In the genomic region with DNA sequence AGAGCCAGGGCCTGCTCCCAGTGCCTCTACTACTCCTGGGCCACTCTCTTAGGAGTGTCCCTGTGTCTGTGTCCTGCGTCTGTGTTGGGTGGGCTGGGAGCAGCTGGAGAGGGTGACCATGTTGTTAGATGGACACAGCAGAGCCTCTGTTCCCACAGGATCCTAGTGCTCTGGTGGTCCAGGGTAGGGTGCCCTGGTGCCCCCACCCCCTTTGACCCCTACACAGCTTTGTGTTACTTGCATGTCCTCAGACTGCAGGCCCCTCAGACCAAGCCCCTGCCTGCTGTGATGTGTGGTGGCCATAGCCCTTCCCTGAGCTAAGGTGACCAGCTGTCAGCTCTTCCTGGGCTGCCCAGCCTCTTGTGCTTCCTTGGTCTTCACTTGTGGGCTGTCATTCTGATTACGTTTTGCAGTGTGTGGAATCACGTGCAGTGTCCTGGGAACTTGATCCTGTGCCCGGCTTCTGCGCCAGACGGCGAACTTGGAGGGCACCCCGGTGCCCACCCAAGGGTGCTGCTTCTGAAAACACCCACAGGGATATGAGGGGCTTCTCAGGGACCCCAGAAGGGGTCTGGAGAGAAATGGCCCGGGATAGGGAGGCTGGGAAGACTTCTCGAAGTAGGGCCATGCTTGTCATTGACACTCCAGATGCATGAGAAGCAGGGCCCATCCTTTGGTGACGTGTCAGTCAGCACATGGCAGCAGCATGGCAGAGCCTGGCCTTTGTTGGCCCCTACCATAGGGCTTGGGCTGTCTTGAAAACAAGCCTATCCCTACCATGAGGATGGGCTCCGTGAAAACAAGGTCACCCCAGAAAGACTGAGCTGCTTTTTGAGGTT, we compare ENCODE assay signal across 11 cellular contexts. TPM values are rescaled to one million over a fixed set of nuclear protein-coding genes. Genes with fewer than 3 reads are reported as not detected.
DNase-seq lines count a peak whose midpoint lies in the region; ATAC-seq, FAIRE-seq and TF ChIP-seq lines count a peak whose summit lies in the region.
"Had no signal": no experiment of that assay in that cellular context is flagged by ENCODE, and none has a peak within 500 bp of the region (broad histone marks: within the 10 kb centered on the region; RNA-seq: fewer than 3 reads in every experiment).

No MANE protein-coding gene starts in this region.

- H3K4me1 ChIP-seq in keratinocyte (ENCODE audit: control insufficient read depth, extremely low read depth, insufficient read depth, low read length) (peaks cover 14% of the 10 kb centered on the region), stomach smooth muscle (ENCODE audit: control insufficient read depth, insufficient read depth, low read length) (peaks cover 25% of the 10 kb centered on the region)

- H3K9ac ChIP-seq in keratinocyte (ENCODE audit: control insufficient read depth, extremely low read depth, insufficient read depth, low read length) (peak overlapping the region; percentile 92), stomach smooth muscle (ENCODE audit: low read length in 2 of 2) (peak overlapping the region in 1 of 2 donors; percentile 90)

- peaks cover 18% of the 10 kb centered on the region for H3K4me1 Mint-ChIP-seq in activated naive CD8-positive, alpha-beta T cell treated with anti-CD3 and anti-CD28 coated beads, Interleukin-2, amount 10 ng/mL, durations not matched to agents 7 days and 5 days

- POLR2A ChIA-PET in activated naive CD8-positive, alpha-beta T cell treated with anti-CD3 and anti-CD28 coated beads, Interleukin-2, amount 10 ng/mL, durations not matched to agents 7 days and 5 days (lab: Charles Lee) = interaction anchor here (0.8 to 2.4 kb wide), 5 partner anchors 16 to 221 kb away, joined by 3 to 10 read pairs (median 8); a partner anchor contains a TSS

- peak overlapping the region; percentile 82 to 92 (median 86) for H3K4me3 ChIP-seq in keratinocyte (ENCODE audit: control insufficient read depth in 2 of 3, extremely low read depth in 1 of 3, insufficient read depth in 2 of 3, low read depth in 1 of 3, low read length in 3 of 3)
- peak overlapping the region; percentile 92 to 97 for H3K4me3 ChIP-seq in stomach smooth muscle (ENCODE audit: low read length in 2 of 2)

- peak; percentile 19 for DNase-seq in SKM-1 (lab: John Stamatoyannopoulos, UW; ENCODE audit: unreplicated experiment)
- no peak for DNase-seq in SKM-1 treated with dmso at 0.1 percent for 144 hours (lab: John Stamatoyannopoulos, UW; ENCODE audit: unreplicated experiment)
- DNase-seq in activated naive CD8-positive, alpha-beta T cell treated with anti-CD3 and anti-CD28 coated beads, Interleukin-2, amount 10 ng/mL, durations not matched to agents 7 days and 5 days = no peak
- DNase-seq in keratinocyte (ENCODE audit: low read depth, low spot score) = no peak
- DNase-seq in retina = no peak
- DNase-seq: ACHN had no signal

- peak overlapping the region; percentile 99 for H3K4me2 ChIP-seq in keratinocyte (ENCODE audit: control insufficient read depth, extremely low read depth, insufficient read depth, low read depth, low read length)

- dilution Hi-C loops in keratinocyte (cut with MboI; ENCODE audit: extremely low pct_ligation_motif_present, low sequenced_read_pairs) = no loop called here

- H3K9me3 Mint-ChIP-seq in activated naive CD8-positive, alpha-beta T cell treated with anti-CD3 and anti-CD28 coated beads, Interleukin-2, amount 10 ng/mL, durations not matched to agents 7 days and 5 days = no peaks in the 10 kb centered on the region

- H3K27me3 ChIP-seq in keratinocyte (ENCODE audit: control insufficient read depth, extremely low read depth, insufficient read depth, low read length) (peaks cover 5% of the 10 kb centered on the region), stomach smooth muscle (ENCODE audit: control insufficient read depth in 1 of 2, insufficient read depth in 2 of 2, low read length in 2 of 2) (no peaks in the 10 kb centered on the region)

- no peak for TF ChIP-seq CTCF in keratinocyte (optimal IDR thresholded peaks at IDR 0.05 in 1 of 3, IDR thresholded peaks at IDR 0.05 in 1 of 3, conservative IDR thresholded peaks at IDR 0.05 in 1 of 3; ENCODE audit: extremely low read depth in 1 of 3, insufficient read depth in 2 of 3, low read length in 3 of 3)

- H3K36me3 ChIP-seq in keratinocyte (ENCODE audit: control insufficient read depth in 2 of 2, extremely low read depth in 1 of 2, insufficient read depth in 2 of 2, low read length in 2 of 2) (peaks cover 8 to 9% of the 10 kb centered on the region in 2 experiments), stomach smooth muscle (ENCODE audit: control insufficient read depth in 2 of 2, insufficient read depth in 2 of 2, low read length in 2 of 2) (peaks cover 0 to 2% of the 10 kb centered on the region in 2 donors)

- H3K27ac Mint-ChIP-seq in activated naive CD8-positive, alpha-beta T cell treated with anti-CD3 and anti-CD28 coated beads, Interleukin-2, amount 10 ng/mL, durations not matched to agents 7 days and 5 days = peak overlapping the region; percentile 88

- no peak for FAIRE-seq in keratinocyte (lab: Jason Lieb, UNC)
- FAIRE-seq: endometrium, H1 had no signal

- peak overlapping the region; percentile 8 for H3K27ac ChIP-seq in keratinocyte (ENCODE audit: control insufficient read depth, insufficient read depth, low read length)
- H3K27ac ChIP-seq in stomach smooth muscle (ENCODE audit: low read length) = no peak overlapping the region

- no peaks in the 10 kb centered on the region for H3K9me3 ChIP-seq in keratinocyte (ENCODE audit: control insufficient read depth, low read depth, low read length)
- H3K9me3 ChIP-seq in stomach smooth muscle (ENCODE audit: control insufficient read depth in 2 of 2, low read length in 2 of 2) = no peaks in the 10 kb centered on the region

- peaks cover 1% of the 10 kb centered on the region for H3K36me3 Mint-ChIP-seq in activated naive CD8-positive, alpha-beta T cell treated with anti-CD3 and anti-CD28 coated beads, Interleukin-2, amount 10 ng/mL, durations not matched to agents 7 days and 5 days

- H3K4me3 Mint-ChIP-seq in activated naive CD8-positive, alpha-beta T cell treated with anti-CD3 and anti-CD28 coated beads, Interleukin-2, amount 10 ng/mL, durations not matched to agents 7 days and 5 days = peak overlapping the region; percentile 91

- H2AFZ ChIP-seq in keratinocyte (ENCODE audit: control insufficient read depth, low read length) = no peak overlapping the region

- H3K79me2 ChIP-seq in keratinocyte (ENCODE audit: control insufficient read depth, insufficient read depth, low read length) = peaks cover 29% of the 10 kb centered on the region

- peaks cover 2% of the 10 kb centered on the region for H3K9me1 ChIP-seq in keratinocyte (ENCODE audit: control insufficient read depth, extremely low read depth, insufficient read depth, low read length)

- H4K20me1 ChIP-seq in keratinocyte (ENCODE audit: control insufficient read depth, extremely low read depth, insufficient read depth, low read length) = no peaks in the 10 kb centered on the region

- ATAC-seq in activated naive CD8-positive, alpha-beta T cell treated with anti-CD3 and anti-CD28 coated beads, Interleukin-2, amount 10 ng/mL, durations not matched to agents 7 days and 5 days (ENCODE audit: low read depth) = no peak
- no peak for ATAC-seq in HG02623 (IDR thresholded peaks at IDR 0.05; ENCODE audit: unreplicated experiment)
- no peak for ATAC-seq in HG02938 (IDR thresholded peaks at IDR 0.05; ENCODE audit: unreplicated experiment)

- H3K27me3 Mint-ChIP-seq in activated naive CD8-positive, alpha-beta T cell treated with anti-CD3 and anti-CD28 coated beads, Interleukin-2, amount 10 ng/mL, durations not matched to agents 7 days and 5 days = peaks cover 16% of the 10 kb centered on the region

RNA-seq across cellular contexts. Expression of a gene that starts 1.5 kb away (rescaled TPM):
- total RNA-seq in activated naive CD8-positive, alpha-beta T cell treated with anti-CD3 and anti-CD28 coated beads, Interleukin-2, amount 10 ng/mL, durations not matched to agents 7 days and 5 days = 10 to 100 TPM; 40.7 to 41.2 TPM
- 20.1 to 30.7 TPM (median 28.1 TPM) in 3 replicates for polyA plus RNA-seq in keratinocyte
- polyA plus RNA-seq in keratinocyte (2011; ENCODE audit: low read depth) = 8.9 TPM
- polyA plus RNA-seq in keratinocyte (2011; cell fraction: cytosol; rRNA removed) = 23.4 and 27.4 TPM in 2 replicates
- 25.0 and 31.0 TPM in 2 replicates for polyA plus RNA-seq in keratinocyte (2011; cell fraction: nucleus; rRNA removed)
- 13.8 and 20.3 TPM in 2 replicates for polyA plus RNA-seq in keratinocyte (2012; ENCODE audit: low replicate concordance)
- 53.7 to 73.9 TPM (median 69.5 TPM) in 3 replicates for polyA minus RNA-seq in keratinocyte
- polyA minus RNA-seq in keratinocyte (2011; cell fraction: cytosol; rRNA and poly(A)+ RNA removed) = 33.0 TPM
- 11.0 and 15.4 TPM in 2 replicates for polyA minus RNA-seq in keratinocyte (2011; cell fraction: nucleus; rRNA and poly(A)+ RNA removed)

RNA-seq across cellular contexts. Expression of a gene that starts 5.8 kb away (rescaled TPM):
- total RNA-seq in activated naive CD8-positive, alpha-beta T cell treated with anti-CD3 and anti-CD28 coated beads, Interleukin-2, amount 10 ng/mL, durations not matched to agents 7 days and 5 days = 1 to 10 TPM; 1.5 to 1.6 TPM
- 5.3 to 8.4 TPM (median 5.7 TPM) in 3 replicates for polyA plus RNA-seq in keratinocyte
- 5.3 TPM for polyA plus RNA-seq in keratinocyte (2011; ENCODE audit: low read depth)
- 1.7 and 4.0 TPM in 2 replicates for polyA plus RNA-seq in keratinocyte (2011; cell fraction: cytosol; rRNA removed)
- polyA plus RNA-seq in keratinocyte (2011; cell fraction: nucleus; rRNA removed) = 21.1 and 26.3 TPM in 2 replicates
- polyA plus RNA-seq in keratinocyte (2012; ENCODE audit: low replicate concordance) = 8.2 TPM in 2 replicates
- 4.3 to 14.6 TPM (median 5.1 TPM) in 3 replicates for polyA minus RNA-seq in keratinocyte
- polyA minus RNA-seq in keratinocyte (2011; cell fraction: cytosol; rRNA and poly(A)+ RNA removed) = 14.2 TPM
- polyA minus RNA-seq in keratinocyte (2011; cell fraction: nucleus; rRNA and poly(A)+ RNA removed) = 11.0 and 16.2 TPM in 2 replicates

RNA-seq across cellular contexts. Expression of a gene that starts 57.6 kb away (rescaled TPM):
- total RNA-seq in activated naive CD8-positive, alpha-beta T cell treated with anti-CD3 and anti-CD28 coated beads, Interleukin-2, amount 10 ng/mL, durations not matched to agents 7 days and 5 days = 10 to 100 TPM; 54.3 to 54.5 TPM
- polyA plus RNA-seq in keratinocyte = 14.3 to 24.3 TPM (median 17.2 TPM) in 3 replicates
- 13.5 TPM for polyA plus RNA-seq in keratinocyte (2011; ENCODE audit: low read depth)
- polyA plus RNA-seq in keratinocyte (2011; cell fraction: cytosol; rRNA removed) = 11.2 and 13.8 TPM in 2 replicates
- 61.4 and 73.1 TPM in 2 replicates for polyA plus RNA-seq in keratinocyte (2011; cell fraction: nucleus; rRNA removed)
- 14.1 and 20.0 TPM in 2 replicates for polyA plus RNA-seq in keratinocyte (2012; ENCODE audit: low replicate concordance)
- polyA minus RNA-seq in keratinocyte = 15.3 to 41.9 TPM (median 20.6 TPM) in 3 replicates
- polyA minus RNA-seq in keratinocyte (2011; cell fraction: cytosol; rRNA and poly(A)+ RNA removed) = 11.7 TPM
- polyA minus RNA-seq in keratinocyte (2011; cell fraction: nucleus; rRNA and poly(A)+ RNA removed) = 21.3 and 26.5 TPM in 2 replicates
